Comparison of ENCODE assay signal across 12 cellular contexts in genomic region chr9:124007468-124008306, GRCh38. TPM values are rescaled to one million over a fixed set of nuclear protein-coding genes. Genes with fewer than 3 reads are reported as not detected.
DNase-seq lines count a peak whose midpoint lies in the region; ATAC-seq, FAIRE-seq and TF ChIP-seq lines count a peak whose summit lies in the region.
"Had no signal": no experiment of that assay in that cellular context is flagged by ENCODE, and none has a peak within 500 bp of the region (broad histone marks: within the 10 kb centered on the region; RNA-seq: fewer than 3 reads in every experiment).

No MANE protein-coding gene starts in this region.

- peaks cover 11 to 52% (median 28%) of the 10 kb centered on the region in 10 experiments; a peak in 16 of 20 replicates for H3K4me1 ChIP-seq in BLaER1 treated with 17β-estradiol and CSF1 and Interleukin-3, amounts not matched to agents 10 nM and 100 nM

- FAIRE-seq in GM18507 (lab: Jason Lieb, UNC), result peak; percentile 44
- FAIRE-seq: endometrium, K562 had no signal

- H3K9me3 Mint-ChIP-seq in activated naive CD8-positive, alpha-beta T cell (ENCODE audit: low read depth), result no peaks in the 10 kb centered on the region
- H3K9me3 Mint-ChIP-seq in memory B cell (no peaks in the 10 kb centered on the region), mesothelial cell of epicardium (no peaks in the 10 kb centered on the region)

- no peak for ATAC-seq in memory B cell (ENCODE audit: low read depth)
- no peak for ATAC-seq in HG03196 (IDR thresholded peaks at IDR 0.05; ENCODE audit: unreplicated experiment)
- no peak for ATAC-seq in GM18858 (IDR thresholded peaks at IDR 0.05; ENCODE audit: unreplicated experiment)
- ATAC-seq: K562 had no signal

- H3K4me2 ChIP-seq in BLaER1 treated with 17β-estradiol and CSF1 and Interleukin-3, amounts not matched to agents 10 nM and 100 nM, result peak overlapping the region in 7 of 11 experiments; percentile 13 to 91 (median 69); a peak in 11 of 22 replicates

- no peaks in the 10 kb centered on the region for H3K36me3 Mint-ChIP-seq in activated naive CD8-positive, alpha-beta T cell
- H3K36me3 Mint-ChIP-seq in memory B cell, result no peaks in the 10 kb centered on the region
- no peaks in the 10 kb centered on the region for H3K36me3 Mint-ChIP-seq in mesothelial cell of epicardium

- H3K9me3 ChIP-seq in BLaER1 treated with 17β-estradiol and CSF1 and Interleukin-3, amounts not matched to agents 10 nM and 100 nM (replicated peaks in 1 of 11), result peaks cover 9 to 17% (median 11%) of the 10 kb centered on the region in 11 experiments

- no peak overlapping the region for H3K27ac Mint-ChIP-seq in activated naive CD8-positive, alpha-beta T cell
- peak overlapping the region; percentile 73 for H3K27ac Mint-ChIP-seq in memory B cell
- H3K27ac Mint-ChIP-seq in mesothelial cell of epicardium, result no peak overlapping the region

- H3K4me3 Mint-ChIP-seq in activated naive CD8-positive, alpha-beta T cell, result peak overlapping the region; percentile 61
- H3K4me3 Mint-ChIP-seq in memory B cell (peak overlapping the region; percentile 29), mesothelial cell of epicardium (no peak overlapping the region)

- peaks cover 25% of the 10 kb centered on the region for H3K4me1 Mint-ChIP-seq in activated naive CD8-positive, alpha-beta T cell (ENCODE audit: low read depth)
- H3K4me1 Mint-ChIP-seq in memory B cell (peaks cover 26% of the 10 kb centered on the region), mesothelial cell of epicardium (peaks cover 15% of the 10 kb centered on the region)

- H3K36me3 ChIP-seq in BLaER1 treated with 17β-estradiol and CSF1 and Interleukin-3, amounts not matched to agents 10 nM and 100 nM, result no peaks in the 10 kb centered on the region

- peak overlapping the region in 4 of 10 experiments; percentile 38 to 58 (median 40); a peak in 6 of 20 replicates for H3K4me3 ChIP-seq in BLaER1 treated with 17β-estradiol and CSF1 and Interleukin-3, amounts not matched to agents 10 nM and 100 nM
- H3K4me3 ChIP-seq: GM23248, K562 had no signal

- H3K27me3 ChIP-seq in BLaER1 treated with 17β-estradiol and CSF1 and Interleukin-3, amounts not matched to agents 10 nM and 100 nM, result peaks cover 100% of the 10 kb centered on the region in 11 experiments

- peaks cover 55% of the 10 kb centered on the region for H3K27me3 Mint-ChIP-seq in activated naive CD8-positive, alpha-beta T cell
- H3K27me3 Mint-ChIP-seq in memory B cell (peaks cover 39% of the 10 kb centered on the region), mesothelial cell of epicardium (ENCODE audit: low read depth) (peaks cover 93% of the 10 kb centered on the region)

- no peak overlapping the region for H3K27ac ChIP-seq in BLaER1 treated with 17β-estradiol and CSF1 and Interleukin-3, amounts not matched to agents 10 nM and 100 nM
- H3K27ac ChIP-seq: GM23248 had no signal

- H4K20me1 ChIP-seq in BLaER1 treated with 17β-estradiol and CSF1 and Interleukin-3, amounts not matched to agents 10 nM and 100 nM, result peaks cover 55 to 96% (median 83%) of the 10 kb centered on the region in 11 experiments; a peak in 21 of 22 replicates

- H3K9ac ChIP-seq in BLaER1 treated with 17β-estradiol and CSF1 and Interleukin-3, amounts not matched to agents 10 nM and 100 nM, result no peak overlapping the region
- H3K9ac ChIP-seq: GM23248 had no signal

- TF ChIP-seq CTCF in mesothelial cell of epicardium (IDR thresholded peaks at IDR 0.05; ENCODE audit: unreplicated experiment), result no peak

- DNase-seq in GM18507 (ENCODE audit: extremely low spot score, insufficient read length, low read depth) (no peak), memory B cell (ENCODE audit: low spot score in 2 of 2) (no peak), NCI-H2029 (lab: John Stamatoyannopoulos, UW) (no peak), mesothelial cell of epicardium (ENCODE audit: low spot score in 2 of 2, unreplicated experiment in 2 of 2) (no peak)
- DNase-seq: GM23248, NCI-H2107 had no signal

RNA-seq across cellular contexts. Expression of gene LHX2, which starts 3.9 kb away (rescaled TPM):
- not detected in 3 replicates for total RNA-seq in mesothelial cell of epicardium
- total RNA-seq: GM23248 had no signal
